22 cellular contexts compared by ENCODE assay signal in the genomic region with DNA sequence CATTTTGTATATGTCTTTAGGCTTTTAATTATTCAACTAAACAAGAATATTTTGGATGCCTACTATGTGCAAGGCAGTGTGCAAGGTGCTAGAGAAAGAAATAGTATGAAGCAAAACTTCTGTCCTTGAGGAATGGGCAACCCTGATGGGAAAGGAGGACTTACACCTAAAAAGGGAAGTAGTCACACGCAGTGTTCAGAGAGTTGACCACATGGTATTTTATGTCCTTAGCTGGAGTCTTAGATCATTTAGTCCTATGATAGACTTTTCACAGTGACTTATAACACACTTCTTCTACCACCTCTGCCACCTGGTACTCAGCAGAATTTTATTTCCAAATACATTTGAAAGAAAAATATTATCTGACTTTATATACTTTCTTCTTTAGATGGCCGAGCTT.
DNase-seq lines count a peak whose midpoint lies in the region; ATAC-seq, FAIRE-seq and TF ChIP-seq lines count a peak whose summit lies in the region.
"Had no signal": no experiment of that assay in that cellular context is flagged by ENCODE, and none has a peak within 500 bp of the region (broad histone marks: within the 10 kb centered on the region; RNA-seq: fewer than 3 reads in every experiment).

No MANE protein-coding gene starts in this region.

- peak; percentile 32 for ATAC-seq in HG03432 (IDR thresholded peaks at IDR 0.05; ENCODE audit: unreplicated experiment)
- ATAC-seq in K562 = peak; percentile 41; the same call in 1 of the 3 replicates
- ATAC-seq in esophagus mucosa = no peak
- ATAC-seq in GM21619 (IDR thresholded peaks at IDR 0.05; ENCODE audit: unreplicated experiment) = no peak

- H3K9me3 ChIP-seq in K562 (replicated peaks; ENCODE audit: control insufficient read depth, insufficient read depth, low read depth, low read length) = no peaks in the 10 kb centered on the region
- H3K9me3 ChIP-seq: BLaER1 had no signal

- H3K27me3 ChIP-seq in K562 (ENCODE audit: control insufficient read depth in 2 of 2, insufficient read depth in 2 of 2, low read length in 2 of 2) = no peaks in the 10 kb centered on the region
- H3K27me3 ChIP-seq: BLaER1 had no signal

- TF ChIP-seq POLR2A in K562 (conservative IDR thresholded peaks at IDR 0.05) = no peak

- H3K4me3 ChIP-seq in K562 = no peak overlapping the region
- H3K4me3 ChIP-seq: BLaER1 had no signal

- no peaks in the 10 kb centered on the region for H3K9me1 ChIP-seq in K562 (ENCODE audit: control insufficient read depth, insufficient read depth, low read length)

- POLR2A ChIA-PET in K562 (lab: Yijun Ruan, JAX) = interaction anchor here (0.5 kb wide), 1 partner anchor 18 kb away, joined by 3 read pairs; no protein-coding TSS in a partner anchor

- TF ChIP-seq RAD21 in K562 (CRISPR knock-in tag; conservative IDR thresholded peaks at IDR 0.05 in 1 of 2, IDR thresholded peaks at IDR 0.05 in 1 of 2) = no peak

- WGBS in K562 (ENCODE audit: insufficient coverage, low coverage, missing lambda C conversion rate) = 44% methylated on average over 2 of the region's 2 CpGs

- no peak overlapping the region for H3K27ac ChIP-seq in K562 (ENCODE audit: extremely low read depth, low read depth, low read length)
- H3K27ac ChIP-seq: 22Rv1, BLaER1, HL-60 had no signal

- CTCF ChIA-PET in K562 (lab: Yijun Ruan, JAX; ENCODE audit: low intra/inter-chr PET ratio) = no interaction called here

- no peak overlapping the region for H2AFZ ChIP-seq in K562 (ENCODE audit: low read depth, low read length)

- intact Hi-C loops in K562 (cut with micrococcal nuclease) = no loop called here

- BruUV-seq in K562 (replicated peaks; lab: Mats Ljungman, UMichigan) = no TSS peak

- peaks cover 12% of the 10 kb centered on the region; the same call in 2 of the 3 replicates for H3K36me3 ChIP-seq in K562 (ENCODE audit: control insufficient read depth, insufficient read depth, low read length)
- H3K36me3 ChIP-seq: BLaER1 had no signal

- no peak for TF ChIP-seq EP300 in K562 (IDR thresholded peaks at IDR 0.05; ENCODE audit: low read length)

- no peaks in the 10 kb centered on the region; the same call in 2 of the 3 replicates for H3K79me2 ChIP-seq in K562 (ENCODE audit: control insufficient read depth, insufficient read depth, low read length)

- in situ Hi-C loops in K562 (cut with MboI) = no loop called here

- peaks cover 2 to 13% of the 10 kb centered on the region in 2 experiments; a peak in 3 of 5 replicates for H3K4me1 ChIP-seq in K562 (replicated peaks in 1 of 2; ENCODE audit: control insufficient read depth in 2 of 2, insufficient read depth in 2 of 2, low read length in 2 of 2)
- H3K4me1 ChIP-seq: BLaER1 had no signal

- no peaks in the 10 kb centered on the region for H4K20me1 ChIP-seq in K562 (replicated peaks; ENCODE audit: control insufficient read depth, insufficient read depth, low read length)
- H4K20me1 ChIP-seq: BLaER1 had no signal

- no peak overlapping the region for H3K4me2 ChIP-seq in K562 (ENCODE audit: insufficient read depth, low read length)
- H3K4me2 ChIP-seq: BLaER1 had no signal

- no peak overlapping the region for H3K9ac ChIP-seq in K562 (ENCODE audit: insufficient read depth in 1 of 2, low read depth in 2 of 2, low read length in 2 of 2)
- H3K9ac ChIP-seq: BLaER1 had no signal

- TF ChIP-seq CTCF in K562 (IDR thresholded peaks at IDR 0.05 in 2 of 3, conservative IDR thresholded peaks at IDR 0.05 in 1 of 3; ENCODE audit: insufficient read depth in 2 of 3, low read depth in 1 of 3, low read length in 3 of 3) = no peak

- no peak for FAIRE-seq in K562 (lab: Jason Lieb, UNC)
- FAIRE-seq: D721Med, GM18507, HTR-8/SVneo had no signal

- peak; percentile 4 to 52 for DNase-seq in NOMO-1 (lab: John Stamatoyannopoulos, UW; ENCODE audit: unreplicated experiment in 2 of 2)
- DNase-seq in NOMO-1 treated with dmso at 0.1 percent for 144 hours (lab: John Stamatoyannopoulos, UW; ENCODE audit: unreplicated experiment) = no peak
- DNase-seq in NOMO-1 treated with DMSO at 0.1 percent for 48 hours (lab: John Stamatoyannopoulos, UW; ENCODE audit: unreplicated experiment) = peak; percentile 37
- no peak for DNase-seq in K562 (ENCODE audit: extremely low read depth in 1 of 4, low spot score in 3 of 4)
- DNase-seq in middle frontal gyrus (ENCODE audit: extremely low spot score, low spot score) = no peak
- DNase-seq: CD8-positive, alpha-beta memory T cell; DMS79; H9; NCI-H1092 treated with DMSO at 0.1 percent for 48 hours; NCI-H2081 treated with DMSO at 0.1 percent for 48 hours; NCI-H510A treated with DMSO at 0.1 percent for 48 hours; NCI-H82; SIG-M5 had no signal

TF ChIP-seq in K562, 482 proteins besides CTCF, POLR2A, EP300 and RAD21 (continues in another document):
- TF ChIP-seq GTF2F1 (IDR thresholded peaks at IDR 0.05; ENCODE audit: low read depth, low read length) (no peak), TEAD4 (IDR thresholded peaks at IDR 0.05; ENCODE audit: low read length) (no peak), TEAD4 (CRISPR knock-in tag; IDR thresholded peaks at IDR 0.05; ENCODE audit: borderline replicate concordance) (no peak), HOMEZ (CRISPR knock-in tag; IDR thresholded peaks at IDR 0.05) (no peak), THAP12 (CRISPR knock-in tag; IDR thresholded peaks at IDR 0.05) (no peak), ZNF146 (CRISPR knock-in tag; IDR thresholded peaks at IDR 0.05; ENCODE audit: unreplicated experiment) (no peak), PURB (CRISPR knock-in tag; IDR thresholded peaks at IDR 0.05; ENCODE audit: low read depth) (no peak), MTF1 (CRISPR knock-in tag; IDR thresholded peaks at IDR 0.05; ENCODE audit: borderline replicate concordance) (no peak), SETDB1 (IDR thresholded peaks at IDR 0.05; ENCODE audit: low read length) (no peak), REST (CRISPR knock-in tag; IDR thresholded peaks at IDR 0.05; ENCODE audit: low read depth) (no peak)

Comparison
In these comparisons a context has a peak if more than half of its experiments do, and no peak if none do; other contexts are left out.
1. DNase-seq: peak in NOMO-1 (2 of 2) and NOMO-1 treated with DMSO at 0.1 percent for 48 hours (single experiment); none in NOMO-1 treated with dmso at 0.1 percent for 144 hours (single experiment), K562 (0 of 4) and middle frontal gyrus (single experiment).
2. ATAC-seq: peak in HG03432 (single experiment) and K562 (single experiment); none in esophagus mucosa (single experiment) and GM21619 (single experiment).